1 cellular context compared by ENCODE assay signal in the genomic region with DNA sequence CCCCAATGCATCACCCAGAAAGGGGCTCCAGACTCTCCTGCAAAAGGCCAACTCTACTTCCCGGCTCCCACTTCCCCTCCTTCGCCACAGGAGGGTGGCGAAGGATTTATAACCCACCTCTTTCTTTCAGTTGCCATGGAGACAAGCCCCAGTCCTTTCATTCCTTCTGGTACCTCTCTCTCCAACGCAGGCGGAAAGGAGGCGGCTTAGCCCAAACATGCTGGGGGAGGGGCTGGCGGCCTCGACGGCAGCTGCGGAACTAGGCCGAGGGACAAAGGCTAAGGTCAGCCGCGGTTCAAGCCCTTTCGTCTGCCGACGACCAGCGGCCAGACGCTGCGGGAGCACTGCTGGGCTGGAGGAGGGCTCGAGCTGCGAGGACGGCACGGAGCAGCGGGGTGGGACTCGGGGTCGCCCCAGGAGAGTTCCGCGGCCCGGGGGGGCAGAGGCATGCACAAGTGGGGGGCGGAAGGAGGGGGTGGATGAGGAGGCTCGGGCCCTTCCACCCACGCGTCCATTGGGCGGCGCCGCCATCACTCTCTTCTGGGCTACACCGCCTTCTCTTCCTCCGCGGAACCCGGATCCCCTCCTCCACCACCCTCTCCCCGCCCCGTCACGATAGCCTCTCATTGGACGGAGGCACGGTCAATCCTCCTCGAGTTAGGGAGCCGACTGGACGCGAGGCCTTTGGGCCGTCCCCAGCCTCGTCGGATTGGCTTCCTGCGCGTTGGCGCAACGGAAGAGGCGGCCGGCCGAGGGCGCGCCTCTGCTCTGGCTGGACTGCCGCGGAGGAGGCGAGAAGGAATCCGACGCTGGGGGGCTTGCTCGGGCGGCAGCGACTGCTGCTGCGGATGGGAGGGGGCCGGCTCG.
TF ChIP-seq lines count a peak whose summit lies in the region.

A gene (plus strand): TSS at position 766 of the 867 bp plus-strand sequence.

TF ChIP-seq in HepG2, 621 proteins besides CTCF, POLR2A, EP300 and RAD21 (continued from another document and continues in another):
- TF ChIP-seq, protein P1, sequence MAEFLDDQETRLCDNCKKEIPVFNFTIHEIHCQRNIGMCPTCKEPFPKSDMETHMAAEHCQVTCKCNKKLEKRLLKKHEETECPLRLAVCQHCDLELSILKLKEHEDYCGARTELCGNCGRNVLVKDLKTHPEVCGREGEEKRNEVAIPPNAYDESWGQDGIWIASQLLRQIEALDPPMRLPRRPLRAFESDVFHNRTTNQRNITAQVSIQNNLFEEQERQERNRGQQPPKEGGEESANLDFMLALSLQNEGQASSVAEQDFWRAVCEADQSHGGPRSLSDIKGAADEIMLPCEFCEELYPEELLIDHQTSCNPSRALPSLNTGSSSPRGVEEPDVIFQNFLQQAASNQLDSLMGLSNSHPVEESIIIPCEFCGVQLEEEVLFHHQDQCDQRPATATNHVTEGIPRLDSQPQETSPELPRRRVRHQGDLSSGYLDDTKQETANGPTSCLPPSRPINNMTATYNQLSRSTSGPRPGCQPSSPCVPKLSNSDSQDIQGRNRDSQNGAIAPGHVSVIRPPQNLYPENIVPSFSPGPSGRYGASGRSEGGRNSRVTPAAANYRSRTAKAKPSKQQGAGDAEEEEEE (CRISPR knock-in tag; IDR thresholded peaks at IDR 0.05; ENCODE audit: borderline replicate concordance), result no peak
- peak; percentile 90; the same call in 1 of the 2 replicates for TF ChIP-seq ZNF782 (CRISPR knock-in tag; IDR thresholded peaks at IDR 0.05; ENCODE audit: borderline replicate concordance)
- TF ChIP-seq AGO2 (optimal IDR thresholded peaks at IDR 0.05; ENCODE audit: low read depth, low read length), result peak; percentile 95
- peak; percentile 82; the same call in 1 of the 2 replicates for TF ChIP-seq ZNF678 (CRISPR knock-in tag; IDR thresholded peaks at IDR 0.05)
- peak; percentile 61; the same call in 1 of the 2 replicates for TF ChIP-seq ARID2 (CRISPR knock-in tag; IDR thresholded peaks at IDR 0.05; ENCODE audit: borderline replicate concordance)
- TF ChIP-seq NRL (CRISPR knock-in tag; IDR thresholded peaks at IDR 0.05; ENCODE audit: borderline replicate concordance), result peak; percentile 99
- TF ChIP-seq HDAC6 (IDR thresholded peaks at IDR 0.05; ENCODE audit: low read depth, low read length), result no peak
- TF ChIP-seq MYC (CRISPR knock-in tag; IDR thresholded peaks at IDR 0.05; ENCODE audit: borderline replicate concordance), result peak; percentile 96
- TF ChIP-seq, protein P2, sequence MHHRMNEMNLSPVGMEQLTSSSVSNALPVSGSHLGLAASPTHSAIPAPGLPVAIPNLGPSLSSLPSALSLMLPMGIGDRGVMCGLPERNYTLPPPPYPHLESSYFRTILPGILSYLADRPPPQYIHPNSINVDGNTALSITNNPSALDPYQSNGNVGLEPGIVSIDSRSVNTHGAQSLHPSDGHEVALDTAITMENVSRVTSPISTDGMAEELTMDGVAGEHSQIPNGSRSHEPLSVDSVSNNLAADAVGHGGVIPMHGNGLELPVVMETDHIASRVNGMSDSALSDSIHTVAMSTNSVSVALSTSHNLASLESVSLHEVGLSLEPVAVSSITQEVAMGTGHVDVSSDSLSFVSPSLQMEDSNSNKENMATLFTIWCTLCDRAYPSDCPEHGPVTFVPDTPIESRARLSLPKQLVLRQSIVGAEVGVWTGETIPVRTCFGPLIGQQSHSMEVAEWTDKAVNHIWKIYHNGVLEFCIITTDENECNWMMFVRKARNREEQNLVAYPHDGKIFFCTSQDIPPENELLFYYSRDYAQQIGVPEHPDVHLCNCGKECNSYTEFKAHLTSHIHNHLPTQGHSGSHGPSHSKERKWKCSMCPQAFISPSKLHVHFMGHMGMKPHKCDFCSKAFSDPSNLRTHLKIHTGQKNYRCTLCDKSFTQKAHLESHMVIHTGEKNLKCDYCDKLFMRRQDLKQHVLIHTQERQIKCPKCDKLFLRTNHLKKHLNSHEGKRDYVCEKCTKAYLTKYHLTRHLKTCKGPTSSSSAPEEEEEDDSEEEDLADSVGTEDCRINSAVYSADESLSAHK (CRISPR knock-in tag; IDR thresholded peaks at IDR 0.05; ENCODE audit: borderline replicate concordance), result no peak
- peak; percentile 89; the same call in 1 of the 2 replicates for TF ChIP-seq ZNF766 (CRISPR knock-in tag; IDR thresholded peaks at IDR 0.05; ENCODE audit: borderline replicate concordance)
- TF ChIP-seq BORCS8-MEF2B (CRISPR knock-in tag; IDR thresholded peaks at IDR 0.05), result peak; percentile 97
- peak; percentile 94 for TF ChIP-seq KAT8 (CRISPR knock-in tag; IDR thresholded peaks at IDR 0.05)
- peak; percentile 66 for TF ChIP-seq BRD4 (CRISPR knock-in tag; IDR thresholded peaks at IDR 0.05)
- TF ChIP-seq CBFB (CRISPR knock-in tag; IDR thresholded peaks at IDR 0.05), result peak; percentile 84
- TF ChIP-seq, protein P3, sequence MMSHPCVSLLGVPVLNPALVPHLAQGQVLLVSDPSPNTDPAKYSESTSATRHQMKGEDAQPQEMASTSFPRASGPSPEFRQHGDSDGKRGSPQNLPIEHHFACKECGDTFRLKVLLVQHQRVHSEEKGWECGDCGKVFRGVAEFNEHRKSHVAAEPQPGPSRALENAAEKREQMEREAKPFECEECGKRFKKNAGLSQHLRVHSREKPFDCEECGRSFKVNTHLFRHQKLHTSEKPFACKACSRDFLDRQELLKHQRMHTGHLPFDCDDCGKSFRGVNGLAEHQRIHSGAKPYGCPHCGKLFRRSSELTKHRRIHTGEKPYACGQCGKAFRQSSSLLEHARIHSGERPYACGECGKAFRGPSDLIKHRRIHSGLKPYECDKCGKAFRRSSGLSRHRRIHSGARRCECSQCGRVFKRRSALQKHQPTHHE (CRISPR knock-in tag; IDR thresholded peaks at IDR 0.05; ENCODE audit: borderline replicate concordance), result peak; percentile 79
- TF ChIP-seq IKZF1 (IDR thresholded peaks at IDR 0.05), result no peak
- peak; percentile 61 for TF ChIP-seq SMC3 (IDR thresholded peaks at IDR 0.05; ENCODE audit: low read length)
- TF ChIP-seq ZNF296 (CRISPR knock-in tag; conservative IDR thresholded peaks at IDR 0.05), result peak; percentile 82; the same call in 1 of the 2 replicates
- TF ChIP-seq U2AF1 (optimal IDR thresholded peaks at IDR 0.05; ENCODE audit: low read depth, low read length), result no peak
- peak; percentile 15; the same call in 1 of the 2 replicates for TF ChIP-seq ZFP90 (CRISPR knock-in tag; IDR thresholded peaks at IDR 0.05; ENCODE audit: borderline replicate concordance)
- no peak for TF ChIP-seq ZNF703 (CRISPR knock-in tag; IDR thresholded peaks at IDR 0.05; ENCODE audit: borderline replicate concordance)
- peak; percentile 97 for TF ChIP-seq HDAC1 (CRISPR knock-in tag; IDR thresholded peaks at IDR 0.05)
- TF ChIP-seq, protein P4, sequence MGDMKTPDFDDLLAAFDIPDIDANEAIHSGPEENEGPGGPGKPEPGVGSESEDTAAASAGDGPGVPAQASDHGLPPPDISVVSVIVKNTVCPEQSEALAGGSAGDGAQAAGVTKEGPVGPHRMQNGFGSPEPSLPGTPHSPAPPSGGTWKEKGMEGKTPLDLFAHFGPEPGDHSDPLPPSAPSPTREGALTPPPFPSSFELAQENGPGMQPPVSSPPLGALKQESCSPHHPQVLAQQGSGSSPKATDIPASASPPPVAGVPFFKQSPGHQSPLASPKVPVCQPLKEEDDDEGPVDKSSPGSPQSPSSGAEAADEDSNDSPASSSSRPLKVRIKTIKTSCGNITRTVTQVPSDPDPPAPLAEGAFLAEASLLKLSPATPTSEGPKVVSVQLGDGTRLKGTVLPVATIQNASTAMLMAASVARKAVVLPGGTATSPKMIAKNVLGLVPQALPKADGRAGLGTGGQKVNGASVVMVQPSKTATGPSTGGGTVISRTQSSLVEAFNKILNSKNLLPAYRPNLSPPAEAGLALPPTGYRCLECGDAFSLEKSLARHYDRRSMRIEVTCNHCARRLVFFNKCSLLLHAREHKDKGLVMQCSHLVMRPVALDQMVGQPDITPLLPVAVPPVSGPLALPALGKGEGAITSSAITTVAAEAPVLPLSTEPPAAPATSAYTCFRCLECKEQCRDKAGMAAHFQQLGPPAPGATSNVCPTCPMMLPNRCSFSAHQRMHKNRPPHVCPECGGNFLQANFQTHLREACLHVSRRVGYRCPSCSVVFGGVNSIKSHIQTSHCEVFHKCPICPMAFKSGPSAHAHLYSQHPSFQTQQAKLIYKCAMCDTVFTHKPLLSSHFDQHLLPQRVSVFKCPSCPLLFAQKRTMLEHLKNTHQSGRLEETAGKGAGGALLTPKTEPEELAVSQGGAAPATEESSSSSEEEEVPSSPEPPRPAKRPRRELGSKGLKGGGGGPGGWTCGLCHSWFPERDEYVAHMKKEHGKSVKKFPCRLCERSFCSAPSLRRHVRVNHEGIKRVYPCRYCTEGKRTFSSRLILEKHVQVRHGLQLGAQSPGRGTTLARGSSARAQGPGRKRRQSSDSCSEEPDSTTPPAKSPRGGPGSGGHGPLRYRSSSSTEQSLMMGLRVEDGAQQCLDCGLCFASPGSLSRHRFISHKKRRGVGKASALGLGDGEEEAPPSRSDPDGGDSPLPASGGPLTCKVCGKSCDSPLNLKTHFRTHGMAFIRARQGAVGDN (CRISPR knock-in tag; IDR thresholded peaks at IDR 0.05), result peak; percentile 97
- TF ChIP-seq HOXA7 (CRISPR knock-in tag; IDR thresholded peaks at IDR 0.05), result no peak
- TF ChIP-seq, protein P5, sequence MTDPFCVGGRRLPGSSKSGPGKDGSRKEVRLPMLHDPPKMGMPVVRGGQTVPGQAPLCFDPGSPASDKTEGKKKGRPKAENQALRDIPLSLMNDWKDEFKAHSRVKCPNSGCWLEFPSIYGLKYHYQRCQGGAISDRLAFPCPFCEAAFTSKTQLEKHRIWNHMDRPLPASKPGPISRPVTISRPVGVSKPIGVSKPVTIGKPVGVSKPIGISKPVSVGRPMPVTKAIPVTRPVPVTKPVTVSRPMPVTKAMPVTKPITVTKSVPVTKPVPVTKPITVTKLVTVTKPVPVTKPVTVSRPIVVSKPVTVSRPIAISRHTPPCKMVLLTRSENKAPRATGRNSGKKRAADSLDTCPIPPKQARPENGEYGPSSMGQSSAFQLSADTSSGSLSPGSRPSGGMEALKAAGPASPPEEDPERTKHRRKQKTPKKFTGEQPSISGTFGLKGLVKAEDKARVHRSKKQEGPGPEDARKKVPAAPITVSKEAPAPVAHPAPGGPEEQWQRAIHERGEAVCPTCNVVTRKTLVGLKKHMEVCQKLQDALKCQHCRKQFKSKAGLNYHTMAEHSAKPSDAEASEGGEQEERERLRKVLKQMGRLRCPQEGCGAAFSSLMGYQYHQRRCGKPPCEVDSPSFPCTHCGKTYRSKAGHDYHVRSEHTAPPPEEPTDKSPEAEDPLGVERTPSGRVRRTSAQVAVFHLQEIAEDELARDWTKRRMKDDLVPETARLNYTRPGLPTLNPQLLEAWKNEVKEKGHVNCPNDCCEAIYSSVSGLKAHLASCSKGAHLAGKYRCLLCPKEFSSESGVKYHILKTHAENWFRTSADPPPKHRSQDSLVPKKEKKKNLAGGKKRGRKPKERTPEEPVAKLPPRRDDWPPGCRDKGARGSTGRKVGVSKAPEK (CRISPR knock-in tag; IDR thresholded peaks at IDR 0.05; ENCODE audit: borderline replicate concordance), result no peak
- TF ChIP-seq, protein P6, sequence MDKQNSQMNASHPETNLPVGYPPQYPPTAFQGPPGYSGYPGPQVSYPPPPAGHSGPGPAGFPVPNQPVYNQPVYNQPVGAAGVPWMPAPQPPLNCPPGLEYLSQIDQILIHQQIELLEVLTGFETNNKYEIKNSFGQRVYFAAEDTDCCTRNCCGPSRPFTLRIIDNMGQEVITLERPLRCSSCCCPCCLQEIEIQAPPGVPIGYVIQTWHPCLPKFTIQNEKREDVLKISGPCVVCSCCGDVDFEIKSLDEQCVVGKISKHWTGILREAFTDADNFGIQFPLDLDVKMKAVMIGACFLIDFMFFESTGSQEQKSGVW (CRISPR knock-in tag; IDR thresholded peaks at IDR 0.05; ENCODE audit: borderline replicate concordance), result no peak
- TF ChIP-seq, protein P7, sequence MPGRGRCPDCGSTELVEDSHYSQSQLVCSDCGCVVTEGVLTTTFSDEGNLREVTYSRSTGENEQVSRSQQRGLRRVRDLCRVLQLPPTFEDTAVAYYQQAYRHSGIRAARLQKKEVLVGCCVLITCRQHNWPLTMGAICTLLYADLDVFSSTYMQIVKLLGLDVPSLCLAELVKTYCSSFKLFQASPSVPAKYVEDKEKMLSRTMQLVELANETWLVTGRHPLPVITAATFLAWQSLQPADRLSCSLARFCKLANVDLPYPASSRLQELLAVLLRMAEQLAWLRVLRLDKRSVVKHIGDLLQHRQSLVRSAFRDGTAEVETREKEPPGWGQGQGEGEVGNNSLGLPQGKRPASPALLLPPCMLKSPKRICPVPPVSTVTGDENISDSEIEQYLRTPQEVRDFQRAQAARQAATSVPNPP (CRISPR knock-in tag; IDR thresholded peaks at IDR 0.05), result peak; percentile 97
- no peak for TF ChIP-seq RAD51 (IDR thresholded peaks at IDR 0.05; ENCODE audit: borderline replicate concordance)
- TF ChIP-seq TAF15 (IDR thresholded peaks at IDR 0.05; ENCODE audit: low read depth, low read length, poor library complexity, severe bottlenecking), result no peak
- 0 out of 2 replicates have a peak, but pooled peaks have one; percentile 23 for TF ChIP-seq SIN3B (IDR thresholded peaks at IDR 0.05; ENCODE audit: low read length)
- 0 out of 2 replicates have a peak, but pooled peaks have one; percentile 56 for TF ChIP-seq ZNF12 (CRISPR knock-in tag; IDR thresholded peaks at IDR 0.05)
- no peak for TF ChIP-seq KDM1A (CRISPR knock-in tag; IDR thresholded peaks at IDR 0.05)
- no peak for TF ChIP-seq MTA3 (CRISPR knock-in tag; IDR thresholded peaks at IDR 0.05)
- no peak for TF ChIP-seq RORA (CRISPR knock-in tag; IDR thresholded peaks at IDR 0.05)
- TF ChIP-seq ZKSCAN8 (CRISPR knock-in tag; IDR thresholded peaks at IDR 0.05; ENCODE audit: borderline replicate concordance), result peak; percentile 32; the same call in 1 of the 2 replicates
- peak; percentile 93 for TF ChIP-seq CREB1 (IDR thresholded peaks at IDR 0.05)
- TF ChIP-seq CREB1 (CRISPR knock-in tag; IDR thresholded peaks at IDR 0.05), result no peak; the same call in 1 of the 2 replicates
- no peak for TF ChIP-seq ZNF562 (CRISPR knock-in tag; IDR thresholded peaks at IDR 0.05; ENCODE audit: borderline replicate concordance)
- TF ChIP-seq REXO4 (CRISPR knock-in tag; IDR thresholded peaks at IDR 0.05; ENCODE audit: borderline replicate concordance), result no peak
- 0 out of 2 replicates have a peak, but pooled peaks have one; percentile 10 for TF ChIP-seq ZBTB42 (CRISPR knock-in tag; IDR thresholded peaks at IDR 0.05)
- peak; percentile 60; the same call in 1 of the 2 replicates for TF ChIP-seq ZSCAN30 (CRISPR knock-in tag; IDR thresholded peaks at IDR 0.05)
- TF ChIP-seq FOSL1 (CRISPR knock-in tag; IDR thresholded peaks at IDR 0.05; ENCODE audit: borderline replicate concordance), result no peak
- peak; percentile 95; the same call in 1 of the 2 replicates for TF ChIP-seq ZNF776 (CRISPR knock-in tag; IDR thresholded peaks at IDR 0.05)
- TF ChIP-seq, protein P8, sequence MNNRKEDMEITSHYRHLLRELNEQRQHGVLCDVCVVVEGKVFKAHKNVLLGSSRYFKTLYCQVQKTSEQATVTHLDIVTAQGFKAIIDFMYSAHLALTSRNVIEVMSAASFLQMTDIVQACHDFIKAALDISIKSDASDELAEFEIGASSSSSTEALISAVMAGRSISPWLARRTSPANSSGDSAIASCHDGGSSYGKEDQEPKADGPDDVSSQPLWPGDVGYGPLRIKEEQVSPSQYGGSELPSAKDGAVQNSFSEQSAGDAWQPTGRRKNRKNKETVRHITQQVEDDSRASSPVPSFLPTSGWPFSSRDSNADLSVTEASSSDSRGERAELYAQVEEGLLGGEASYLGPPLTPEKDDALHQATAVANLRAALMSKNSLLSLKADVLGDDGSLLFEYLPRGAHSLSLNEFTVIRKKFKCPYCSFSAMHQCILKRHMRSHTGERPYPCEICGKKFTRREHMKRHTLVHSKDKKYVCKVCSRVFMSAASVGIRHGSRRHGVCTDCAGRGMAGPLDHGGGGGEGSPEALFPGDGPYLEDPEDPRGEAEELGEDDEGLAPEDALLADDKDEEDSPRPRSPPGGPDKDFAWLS (CRISPR knock-in tag; IDR thresholded peaks at IDR 0.05; ENCODE audit: borderline replicate concordance), result peak; percentile 79; the same call in 1 of the 2 replicates
- peak; percentile 87 for TF ChIP-seq ZKSCAN5 (CRISPR knock-in tag; IDR thresholded peaks at IDR 0.05)
- no peak; the same call in 1 of the 2 replicates for TF ChIP-seq JUNB (CRISPR knock-in tag; IDR thresholded peaks at IDR 0.05; ENCODE audit: borderline replicate concordance)
